1 cellular context compared by ENCODE assay signal in the genomic region with DNA sequence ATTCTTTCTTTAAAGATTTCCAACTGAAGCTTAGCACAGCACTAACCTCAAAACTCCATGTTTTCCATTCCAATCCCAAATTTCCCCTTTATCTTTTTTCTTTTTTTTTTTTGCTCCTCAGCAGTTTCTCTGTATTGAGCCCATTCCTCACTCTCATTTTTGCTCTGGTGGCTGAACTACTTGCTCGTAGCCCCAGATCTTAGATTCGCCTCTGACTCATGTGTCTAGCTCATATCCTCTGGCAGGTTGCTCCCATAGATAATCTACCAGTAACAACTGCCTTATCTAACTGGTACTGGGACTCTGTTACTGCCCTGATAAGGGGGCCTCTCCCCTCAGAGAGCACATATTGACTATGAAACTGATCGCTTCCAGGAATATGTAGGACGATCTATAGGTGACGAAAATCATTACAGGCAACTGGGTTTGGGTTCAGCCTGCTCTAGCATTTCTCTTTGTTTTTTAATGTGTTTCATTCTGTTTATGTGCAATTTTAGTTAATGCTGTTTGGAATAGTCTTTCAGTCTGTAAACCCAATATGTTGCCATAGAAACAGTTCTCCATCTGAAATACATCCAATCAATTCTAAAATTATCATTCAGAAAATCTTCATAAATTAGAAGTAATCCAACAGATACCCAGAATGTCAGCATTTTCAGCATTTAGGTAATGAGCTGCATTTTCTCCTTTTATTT.
TF ChIP-seq lines count a peak whose summit lies in the region.

No MANE protein-coding gene starts in this region.

TF ChIP-seq in K562, 482 proteins besides CTCF, POLR2A, EP300 and RAD21 (continued from another document and continues in another):
- TF ChIP-seq DLX4 (CRISPR knock-in tag; IDR thresholded peaks at IDR 0.05), result no peak
- TF ChIP-seq, protein P1, sequence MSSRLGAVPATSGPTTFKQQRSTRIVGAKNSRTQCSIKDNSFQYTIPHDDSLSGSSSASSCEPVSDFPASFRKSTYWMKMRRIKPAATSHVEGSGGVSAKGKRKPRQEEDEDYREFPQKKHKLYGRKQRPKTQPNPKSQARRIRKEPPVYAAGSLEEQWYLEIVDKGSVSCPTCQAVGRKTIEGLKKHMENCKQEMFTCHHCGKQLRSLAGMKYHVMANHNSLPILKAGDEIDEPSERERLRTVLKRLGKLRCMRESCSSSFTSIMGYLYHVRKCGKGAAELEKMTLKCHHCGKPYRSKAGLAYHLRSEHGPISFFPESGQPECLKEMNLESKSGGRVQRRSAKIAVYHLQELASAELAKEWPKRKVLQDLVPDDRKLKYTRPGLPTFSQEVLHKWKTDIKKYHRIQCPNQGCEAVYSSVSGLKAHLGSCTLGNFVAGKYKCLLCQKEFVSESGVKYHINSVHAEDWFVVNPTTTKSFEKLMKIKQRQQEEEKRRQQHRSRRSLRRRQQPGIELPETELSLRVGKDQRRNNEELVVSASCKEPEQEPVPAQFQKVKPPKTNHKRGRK (tag; IDR thresholded peaks at IDR 0.05), result no peak
- no peak for TF ChIP-seq ZNF764 (CRISPR knock-in tag; IDR thresholded peaks at IDR 0.05; ENCODE audit: low read depth)
- TF ChIP-seq SRSF3 (IDR thresholded peaks at IDR 0.05; ENCODE audit: insufficient read depth, low read length), result no peak
- no peak for TF ChIP-seq NUFIP1 (IDR thresholded peaks at IDR 0.05; ENCODE audit: partially characterized antibody)
- TF ChIP-seq, protein P2, sequence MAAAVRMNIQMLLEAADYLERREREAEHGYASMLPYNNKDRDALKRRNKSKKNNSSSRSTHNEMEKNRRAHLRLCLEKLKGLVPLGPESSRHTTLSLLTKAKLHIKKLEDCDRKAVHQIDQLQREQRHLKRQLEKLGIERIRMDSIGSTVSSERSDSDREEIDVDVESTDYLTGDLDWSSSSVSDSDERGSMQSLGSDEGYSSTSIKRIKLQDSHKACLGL (CRISPR knock-in tag; IDR thresholded peaks at IDR 0.05; ENCODE audit: borderline replicate concordance, poor library complexity, severe bottlenecking), result no peak
- no peak for TF ChIP-seq NFIX (CRISPR knock-in tag; IDR thresholded peaks at IDR 0.05; ENCODE audit: low read depth)
- TF ChIP-seq ZNF41 (CRISPR knock-in tag; conservative IDR thresholded peaks at IDR 0.05), result peak; percentile 82
- TF ChIP-seq HOXB6 (CRISPR knock-in tag; IDR thresholded peaks at IDR 0.05; ENCODE audit: borderline replicate concordance), result no peak
- TF ChIP-seq LARP7 (IDR thresholded peaks at IDR 0.05), result no peak
- no peak for TF ChIP-seq E2F3 (CRISPR knock-in tag; IDR thresholded peaks at IDR 0.05)
- TF ChIP-seq HSF4 (CRISPR knock-in tag; IDR thresholded peaks at IDR 0.05; ENCODE audit: borderline replicate concordance), result no peak
- peak; percentile 96 for TF ChIP-seq BCOR (IDR thresholded peaks at IDR 0.05)
- peak; percentile 98 for TF ChIP-seq SMAD1 (IDR thresholded peaks at IDR 0.05; ENCODE audit: low read depth, low read length, partially characterized antibody)
- no peak for TF ChIP-seq KAT7 (CRISPR knock-in tag; IDR thresholded peaks at IDR 0.05; ENCODE audit: borderline replicate concordance)
- TF ChIP-seq, protein P3, sequence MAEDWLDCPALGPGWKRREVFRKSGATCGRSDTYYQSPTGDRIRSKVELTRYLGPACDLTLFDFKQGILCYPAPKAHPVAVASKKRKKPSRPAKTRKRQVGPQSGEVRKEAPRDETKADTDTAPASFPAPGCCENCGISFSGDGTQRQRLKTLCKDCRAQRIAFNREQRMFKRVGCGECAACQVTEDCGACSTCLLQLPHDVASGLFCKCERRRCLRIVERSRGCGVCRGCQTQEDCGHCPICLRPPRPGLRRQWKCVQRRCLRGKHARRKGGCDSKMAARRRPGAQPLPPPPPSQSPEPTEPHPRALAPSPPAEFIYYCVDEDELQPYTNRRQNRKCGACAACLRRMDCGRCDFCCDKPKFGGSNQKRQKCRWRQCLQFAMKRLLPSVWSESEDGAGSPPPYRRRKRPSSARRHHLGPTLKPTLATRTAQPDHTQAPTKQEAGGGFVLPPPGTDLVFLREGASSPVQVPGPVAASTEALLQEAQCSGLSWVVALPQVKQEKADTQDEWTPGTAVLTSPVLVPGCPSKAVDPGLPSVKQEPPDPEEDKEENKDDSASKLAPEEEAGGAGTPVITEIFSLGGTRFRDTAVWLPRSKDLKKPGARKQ (CRISPR knock-in tag; IDR thresholded peaks at IDR 0.05), result no peak
- TF ChIP-seq ZNF586 (CRISPR knock-in tag; conservative IDR thresholded peaks at IDR 0.05), result no peak
- TF ChIP-seq ZBTB5 (IDR thresholded peaks at IDR 0.05), result peak; percentile 87
- peak; percentile 99 for TF ChIP-seq HMGN3 (IDR thresholded peaks at IDR 0.05; ENCODE audit: borderline replicate concordance, extremely low read depth, insufficient read length, low read depth, low read length)
- TF ChIP-seq, protein P4, sequence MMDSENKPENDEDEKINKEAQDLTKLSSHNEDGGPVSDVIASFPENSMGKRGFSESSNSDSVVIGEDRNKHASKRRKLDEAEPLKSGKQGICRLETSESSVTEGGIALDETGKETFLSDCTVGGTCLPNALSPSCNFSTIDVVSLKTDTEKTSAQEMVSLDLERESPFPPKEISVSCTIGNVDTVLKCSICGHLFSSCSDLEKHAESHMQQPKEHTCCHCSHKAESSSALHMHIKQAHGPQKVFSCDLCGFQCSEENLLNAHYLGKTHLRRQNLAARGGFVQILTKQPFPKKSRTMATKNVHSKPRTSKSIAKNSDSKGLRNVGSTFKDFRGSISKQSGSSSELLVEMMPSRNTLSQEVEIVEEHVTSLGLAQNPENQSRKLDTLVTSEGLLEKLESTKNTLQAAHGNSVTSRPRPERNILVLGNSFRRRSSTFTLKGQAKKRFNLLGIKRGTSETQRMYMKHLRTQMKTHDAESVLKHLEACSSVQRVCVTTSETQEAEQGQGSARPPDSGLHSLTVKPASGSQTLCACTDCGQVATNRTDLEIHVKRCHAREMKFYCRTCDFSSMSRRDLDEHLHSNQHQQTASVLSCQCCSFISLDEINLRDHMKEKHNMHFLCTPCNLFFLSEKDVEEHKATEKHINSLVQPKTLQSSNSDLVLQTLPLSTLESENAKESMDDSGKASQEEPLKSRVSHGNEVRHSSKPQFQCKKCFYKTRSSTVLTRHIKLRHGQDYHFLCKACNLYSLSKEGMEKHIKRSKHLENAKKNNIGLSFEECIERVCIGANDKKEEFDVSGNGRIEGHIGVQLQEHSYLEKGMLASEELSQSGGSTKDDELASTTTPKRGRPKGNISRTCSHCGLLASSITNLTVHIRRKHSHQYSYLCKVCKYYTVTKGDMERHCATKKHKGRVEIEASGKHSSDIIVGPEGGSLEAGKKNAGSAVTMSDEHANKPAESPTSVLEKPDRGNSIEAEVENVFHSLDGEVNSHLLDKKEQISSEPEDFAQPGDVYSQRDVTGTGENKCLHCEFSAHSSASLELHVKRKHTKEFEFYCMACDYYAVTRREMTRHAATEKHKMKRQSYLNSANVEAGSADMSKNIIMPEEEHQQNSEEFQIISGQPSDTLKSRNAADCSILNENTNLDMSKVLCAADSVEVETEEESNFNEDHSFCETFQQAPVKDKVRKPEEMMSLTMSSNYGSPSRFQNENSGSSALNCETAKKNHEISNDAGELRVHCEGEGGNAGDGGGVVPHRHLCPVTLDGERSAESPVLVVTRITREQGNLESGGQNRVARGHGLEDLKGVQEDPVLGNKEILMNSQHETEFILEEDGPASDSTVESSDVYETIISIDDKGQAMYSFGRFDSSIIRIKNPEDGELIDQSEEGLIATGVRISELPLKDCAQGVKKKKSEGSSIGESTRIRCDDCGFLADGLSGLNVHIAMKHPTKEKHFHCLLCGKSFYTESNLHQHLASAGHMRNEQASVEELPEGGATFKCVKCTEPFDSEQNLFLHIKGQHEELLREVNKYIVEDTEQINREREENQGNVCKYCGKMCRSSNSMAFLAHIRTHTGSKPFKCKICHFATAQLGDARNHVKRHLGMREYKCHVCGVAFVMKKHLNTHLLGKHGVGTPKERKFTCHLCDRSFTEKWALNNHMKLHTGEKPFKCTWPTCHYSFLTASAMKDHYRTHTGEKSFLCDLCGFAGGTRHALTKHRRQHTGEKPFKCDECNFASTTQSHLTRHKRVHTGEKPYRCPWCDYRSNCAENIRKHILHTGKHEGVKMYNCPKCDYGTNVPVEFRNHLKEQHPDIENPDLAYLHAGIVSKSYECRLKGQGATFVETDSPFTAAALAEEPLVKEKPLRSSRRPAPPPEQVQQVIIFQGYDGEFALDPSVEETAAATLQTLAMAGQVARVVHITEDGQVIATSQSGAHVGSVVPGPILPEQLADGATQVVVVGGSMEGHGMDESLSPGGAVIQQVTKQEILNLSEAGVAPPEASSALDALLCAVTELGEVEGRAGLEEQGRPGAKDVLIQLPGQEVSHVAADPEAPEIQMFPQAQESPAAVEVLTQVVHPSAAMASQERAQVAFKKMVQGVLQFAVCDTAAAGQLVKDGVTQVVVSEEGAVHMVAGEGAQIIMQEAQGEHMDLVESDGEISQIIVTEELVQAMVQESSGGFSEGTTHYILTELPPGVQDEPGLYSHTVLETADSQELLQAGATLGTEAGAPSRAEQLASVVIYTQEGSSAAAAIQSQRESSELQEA (IDR thresholded peaks at IDR 0.05; ENCODE audit: low read depth), result no peak
- peak; percentile 88 to 90 for TF ChIP-seq MAZ (CRISPR knock-in tag; conservative IDR thresholded peaks at IDR 0.05 in 1 of 2, IDR thresholded peaks at IDR 0.05 in 1 of 2)
- no peak for TF ChIP-seq WHSC1 (IDR thresholded peaks at IDR 0.05; ENCODE audit: low read length)
- TF ChIP-seq SAP30 (IDR thresholded peaks at IDR 0.05; ENCODE audit: borderline replicate concordance, insufficient read depth, low read depth, low read length, poor library complexity, severe bottlenecking), result no peak
- no peak; the same call in 1 of the 2 replicates for TF ChIP-seq TCFL5 (CRISPR knock-in tag; conservative IDR thresholded peaks at IDR 0.05)
- TF ChIP-seq ZNF134 (CRISPR knock-in tag; conservative IDR thresholded peaks at IDR 0.05), result peak; percentile 48; the same call in 1 of the 2 replicates
- no peak for TF ChIP-seq CEBPB (tag; IDR thresholded peaks at IDR 0.05)
- TF ChIP-seq ZNF384 (IDR thresholded peaks at IDR 0.05; ENCODE audit: low read depth, low read length), result peak; percentile 69
- TF ChIP-seq, protein P5, sequence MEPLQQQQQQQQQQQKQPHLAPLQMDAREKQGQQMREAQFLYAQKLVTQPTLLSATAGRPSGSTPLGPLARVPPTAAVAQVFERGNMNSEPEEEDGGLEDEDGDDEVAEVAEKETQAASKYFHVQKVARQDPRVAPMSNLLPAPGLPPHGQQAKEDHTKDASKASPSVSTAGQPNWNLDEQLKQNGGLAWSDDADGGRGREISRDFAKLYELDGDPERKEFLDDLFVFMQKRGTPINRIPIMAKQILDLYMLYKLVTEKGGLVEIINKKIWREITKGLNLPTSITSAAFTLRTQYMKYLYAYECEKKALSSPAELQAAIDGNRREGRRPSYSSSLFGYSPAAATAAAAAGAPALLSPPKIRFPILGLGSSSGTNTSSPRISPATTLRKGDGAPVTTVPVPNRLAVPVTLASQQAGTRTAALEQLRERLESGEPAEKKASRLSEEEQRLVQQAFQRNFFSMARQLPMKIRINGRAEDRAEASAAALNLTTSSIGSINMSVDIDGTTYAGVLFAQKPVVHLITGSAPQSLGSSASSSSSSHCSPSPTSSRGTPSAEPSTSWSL (CRISPR knock-in tag; IDR thresholded peaks at IDR 0.05; ENCODE audit: borderline replicate concordance), result no peak
- peak; percentile 92; the same call in 1 of the 2 replicates for TF ChIP-seq ZNF197 (CRISPR knock-in tag; IDR thresholded peaks at IDR 0.05; ENCODE audit: low read depth)
- no peak for TF ChIP-seq RFX5 (IDR thresholded peaks at IDR 0.05; ENCODE audit: low read depth, low read length)
- TF ChIP-seq CEBPZ (IDR thresholded peaks at IDR 0.05; ENCODE audit: borderline replicate concordance, low read depth, low read length), result no peak
- no peak for TF ChIP-seq ZNF146 (CRISPR knock-in tag; IDR thresholded peaks at IDR 0.05; ENCODE audit: unreplicated experiment)
- TF ChIP-seq NFIC (IDR thresholded peaks at IDR 0.05), result peak; percentile 98
- peak; percentile 50; the same call in 1 of the 2 replicates for TF ChIP-seq CHD2 (IDR thresholded peaks at IDR 0.05; ENCODE audit: low read depth, low read length)
- TF ChIP-seq OTX1 (CRISPR knock-in tag; IDR thresholded peaks at IDR 0.05), result peak; percentile 91; the same call in 1 of the 2 replicates
- TF ChIP-seq ELF1 (tag; IDR thresholded peaks at IDR 0.05), result no peak
- no peak for TF ChIP-seq THRAP3 (IDR thresholded peaks at IDR 0.05; ENCODE audit: borderline replicate concordance)
- TF ChIP-seq NELFE (IDR thresholded peaks at IDR 0.05; ENCODE audit: insufficient read depth, insufficient read length), result no peak
- peak; percentile 95 for TF ChIP-seq RUNX1 (IDR thresholded peaks at IDR 0.05; ENCODE audit: low read depth)
- TF ChIP-seq ZNF311 (CRISPR knock-in tag; IDR thresholded peaks at IDR 0.05), result peak; percentile 88
